In genomic region chr3:35737527-35737926, GRCh38 we compare ENCODE assay signal across 38 cellular contexts.
"Had no signal": no experiment of that assay in that cellular context is flagged by ENCODE, and none has a peak within 500 bp of the region (broad histone marks: within the 10 kb centered on the region; RNA-seq: fewer than 3 reads in every experiment).

No MANE protein-coding gene starts in this region.

- H3K4me3 ChIP-seq: adrenal gland, body of pancreas, breast epithelium had no signal

- H3K36me3 ChIP-seq: adrenal gland, brain microvascular endothelial cell, breast epithelium had no signal

- FAIRE-seq: astrocyte, TTC549 had no signal

- H3K4me3 Mint-ChIP-seq: activated B cell treated with CpG ODN at 0.5 μM for 24 hours; activated CD4-positive, alpha-beta memory T cell treated with anti-CD3 and anti-CD28 coated beads for 36 hours; activated CD4-positive, alpha-beta T cell treated with anti-CD3 and anti-CD28 coated beads, Interleukin-2, amount 10 ng/mL, durations not matched to agents 24 days and 14 days; activated CD8-positive, alpha-beta T cell treated with anti-CD3 and anti-CD28 coated beads for 36 hours; activated naive CD4-positive, alpha-beta T cell treated with anti-CD3 and anti-CD28 coated beads for 36 hours; activated naive CD8-positive, alpha-beta T cell treated with anti-CD3 and anti-CD28 coated beads for 36 hours; activated T-cell treated with anti-CD3 and anti-CD28 coated beads, Interleukin-2, amount 50 U/mL, for 4 hours; activated T-cell treated with anti-CD3 and anti-CD28 coated beads, Interleukin-2, amount 50 U/mL, for 72 hours; activated T-helper 1 cell treated with anti-CD3 and anti-CD28 coated beads, Interleukin-12 subunit alpha, Interleukin-12 subunit beta, Interleukin-2, Interleukin-4 antibody, amounts not matched to agents 30 ng/mL and 10 ng/mL and 1 ng/mL, durations not matched to agents 14 hours and 24 hours and 36 hours; activated T-helper 17 cell treated with anti-CD3 and anti-CD28 coated beads, Interleukin-2, amount 50 U/mL, for 72 hours; central memory CD8-positive, alpha-beta T cell; T-helper 1 cell treated with Interleukin-12 subunit alpha and Interleukin-12 subunit beta and Interleukin-4 antibody, amounts not matched to agents 30 μg/mL and 1 μg/mL, for 36 hours; T-helper 2 cell treated with Interferon-gamma antibody and Interleukin-4, amounts not matched to agents 5 μg/mL and 100 μg/mL, for 36 hours had no signal

- H3K36me3 Mint-ChIP-seq: activated CD4-positive, alpha-beta memory T cell treated with anti-CD3 and anti-CD28 coated beads for 36 hours; activated naive CD4-positive, alpha-beta T cell treated with anti-CD3 and anti-CD28 coated beads, Interleukin-2, amount 50 U/mL, for 72 hours; activated naive CD8-positive, alpha-beta T cell treated with anti-CD3 and anti-CD28 coated beads for 36 hours had no signal

- H3K4me1 Mint-ChIP-seq: activated CD4-positive, alpha-beta T cell treated with anti-CD3 and anti-CD28 coated beads, Interleukin-2, amount 10 ng/mL, durations not matched to agents 24 days and 14 days; activated naive CD8-positive, alpha-beta T cell treated with anti-CD3 and anti-CD28 coated beads for 36 hours; activated T-helper 17 cell treated with anti-CD3 and anti-CD28 coated beads, Interleukin-2, amount 50 U/mL, for 72 hours; central memory CD8-positive, alpha-beta T cell had no signal

- H3K27me3 ChIP-seq: adrenal gland, body of pancreas, brain microvascular endothelial cell, breast epithelium had no signal

- ATAC-seq: activated CD8-positive, alpha-beta T cell treated with anti-CD3 and anti-CD28 coated beads for 36 hours; activated naive CD4-positive, alpha-beta T cell treated with anti-CD3 and anti-CD28 coated beads, Interleukin-2, amount 50 U/mL, for 72 hours; activated T-cell treated with anti-CD3 and anti-CD28 coated beads, Interleukin-2, amount 50 U/mL, for 4 hours; activated T-cell treated with anti-CD3 and anti-CD28 coated beads, Interleukin-2, amount 50 U/mL, for 72 hours; activated T-helper 17 cell treated with anti-CD3 and anti-CD28 coated beads, Interleukin-2, amount 50 U/mL, for 72 hours; body of pancreas had no signal

- H3K9me3 Mint-ChIP-seq: activated B cell treated with CpG ODN at 0.5 μM for 24 hours; activated CD4-positive, alpha-beta memory T cell treated with anti-CD3 and anti-CD28 coated beads for 36 hours; activated CD4-positive, alpha-beta T cell treated with anti-CD3 and anti-CD28 coated beads, Interleukin-2, amount 10 ng/mL, durations not matched to agents 24 days and 14 days; activated CD8-positive, alpha-beta T cell treated with anti-CD3 and anti-CD28 coated beads for 36 hours; activated naive CD4-positive, alpha-beta T cell treated with anti-CD3 and anti-CD28 coated beads for 36 hours; activated naive CD8-positive, alpha-beta T cell treated with anti-CD3 and anti-CD28 coated beads for 36 hours; activated T-helper 1 cell treated with anti-CD3 and anti-CD28 coated beads, Interleukin-12 subunit alpha, Interleukin-12 subunit beta, Interleukin-2, Interleukin-4 antibody, amounts not matched to agents 30 ng/mL and 10 ng/mL and 1 ng/mL, durations not matched to agents 14 hours and 24 hours and 36 hours; activated T-helper 17 cell treated with anti-CD3 and anti-CD28 coated beads, Interleukin-2, amount 50 U/mL, for 72 hours; T-helper 1 cell treated with Interleukin-12 subunit alpha and Interleukin-12 subunit beta and Interleukin-4 antibody, amounts not matched to agents 30 μg/mL and 1 μg/mL, for 36 hours; T-helper 2 cell treated with Interferon-gamma antibody and Interleukin-4, amounts not matched to agents 5 μg/mL and 100 μg/mL, for 36 hours had no signal

- H3K27me3 Mint-ChIP-seq: activated B cell treated with CpG ODN at 0.5 μM for 24 hours; activated CD4-positive, alpha-beta memory T cell treated with anti-CD3 and anti-CD28 coated beads for 36 hours; activated CD4-positive, alpha-beta T cell treated with anti-CD3 and anti-CD28 coated beads, Interleukin-2, amount 10 ng/mL, durations not matched to agents 24 days and 14 days; activated CD8-positive, alpha-beta T cell treated with anti-CD3 and anti-CD28 coated beads for 36 hours; activated naive CD8-positive, alpha-beta T cell treated with anti-CD3 and anti-CD28 coated beads for 36 hours; activated T-helper 17 cell treated with anti-CD3 and anti-CD28 coated beads, Interleukin-2, amount 50 U/mL, for 72 hours; central memory CD8-positive, alpha-beta T cell had no signal

- H3K9me3 ChIP-seq: adrenal gland, body of pancreas, breast epithelium had no signal

- DNase-seq: activated B cell treated with CpG ODN at 0.5 μM for 24 hours; activated CD4-positive, alpha-beta memory T cell treated with anti-CD3 and anti-CD28 coated beads for 36 hours; activated CD4-positive, alpha-beta T cell treated with anti-CD3 and anti-CD28 coated beads for 4 hours; activated CD4-positive, alpha-beta T cell treated with anti-CD3 and anti-CD28 coated beads, Interleukin-2, amount 10 ng/mL, durations not matched to agents 24 days and 14 days; activated CD4-positive, alpha-beta T cell treated with anti-CD3 and anti-CD28 coated beads, Interleukin-2, amount 50 U/mL, for 1 hour; activated CD4-positive, alpha-beta T cell treated with anti-CD3 and anti-CD28 coated beads, Interleukin-2, amount 50 U/mL, for 4 hours; activated CD4-positive, CD25-positive, alpha-beta regulatory T cell treated with anti-CD3 and anti-CD28 coated beads, Interleukin-2, amount 50 U/mL, for 72 hours; activated CD8-positive, alpha-beta memory T cell treated with anti-CD3 and anti-CD28 coated beads, Interleukin-2, amount 50 U/mL, for 4 hours; activated CD8-positive, alpha-beta T cell treated with anti-CD3 and anti-CD28 coated beads for 36 hours; activated effector memory CD4-positive, alpha-beta T cell treated with anti-CD3 and anti-CD28 coated beads, Interleukin-2, amount 50 U/mL, for 16 hours; activated gamma-delta T cell treated with Interleukin-2 at 50 U/mL for 16 hours; activated naive CD4-positive, alpha-beta T cell; activated naive CD4-positive, alpha-beta T cell treated with anti-CD3 and anti-CD28 coated beads for 36 hours; activated naive CD4-positive, alpha-beta T cell treated with anti-CD3 and anti-CD28 coated beads, Interleukin-2, amount 50 U/mL, for 16 hours; activated naive CD8-positive, alpha-beta T cell treated with anti-CD3 and anti-CD28 coated beads for 36 hours; activated T-cell treated with anti-CD3 and anti-CD28 coated beads for 4 hours; activated T-cell treated with anti-CD3 and anti-CD28 coated beads, Interleukin-2, amount 50 U/mL, for 1 hour; activated T-cell treated with anti-CD3 and anti-CD28 coated beads, Interleukin-2, amount 50 U/mL, for 4 hours; activated T-cell treated with anti-CD3 and anti-CD28 coated beads, Interleukin-2, amount 50 U/mL, for 72 hours; adrenal gland; amniotic stem cell; aorta; body of pancreas; brain microvascular endothelial cell; cerebellar nuclear complex; T-helper 1 cell; T-helper 2 cell; T-helper 9 cell had no signal

- H3K27ac ChIP-seq: adrenal gland, body of pancreas, brain microvascular endothelial cell, breast epithelium, VCaP had no signal

- H3K27ac Mint-ChIP-seq: activated B cell treated with CpG ODN at 0.5 μM for 24 hours; activated CD4-positive, alpha-beta memory T cell treated with anti-CD3 and anti-CD28 coated beads for 36 hours; activated CD4-positive, alpha-beta T cell treated with anti-CD3 and anti-CD28 coated beads, Interleukin-2, amount 10 ng/mL, durations not matched to agents 24 days and 14 days; activated CD8-positive, alpha-beta T cell treated with anti-CD3 and anti-CD28 coated beads for 36 hours; activated naive CD4-positive, alpha-beta T cell treated with anti-CD3 and anti-CD28 coated beads for 36 hours; activated naive CD4-positive, alpha-beta T cell treated with anti-CD3 and anti-CD28 coated beads, Interleukin-2, amount 50 U/mL, for 72 hours; activated naive CD8-positive, alpha-beta T cell treated with anti-CD3 and anti-CD28 coated beads for 36 hours; activated T-cell treated with anti-CD3 and anti-CD28 coated beads, Interleukin-2, amount 50 U/mL, for 72 hours; activated T-helper 1 cell treated with anti-CD3 and anti-CD28 coated beads, Interleukin-12 subunit alpha, Interleukin-12 subunit beta, Interleukin-2, Interleukin-4 antibody, amounts not matched to agents 30 ng/mL and 10 ng/mL and 1 ng/mL, durations not matched to agents 14 hours and 24 hours and 36 hours; activated T-helper 17 cell treated with anti-CD3 and anti-CD28 coated beads, Interleukin-2, amount 50 U/mL, for 72 hours; T-helper 1 cell treated with Interleukin-12 subunit alpha and Interleukin-12 subunit beta and Interleukin-4 antibody, amounts not matched to agents 30 μg/mL and 1 μg/mL, for 36 hours; T-helper 2 cell treated with Interferon-gamma antibody and Interleukin-4, amounts not matched to agents 5 μg/mL and 100 μg/mL, for 36 hours had no signal

- H3K4me1 ChIP-seq: adrenal gland, body of pancreas, breast epithelium had no signal
